ENCODE assay signal across 18 cellular contexts in the genomic region with DNA sequence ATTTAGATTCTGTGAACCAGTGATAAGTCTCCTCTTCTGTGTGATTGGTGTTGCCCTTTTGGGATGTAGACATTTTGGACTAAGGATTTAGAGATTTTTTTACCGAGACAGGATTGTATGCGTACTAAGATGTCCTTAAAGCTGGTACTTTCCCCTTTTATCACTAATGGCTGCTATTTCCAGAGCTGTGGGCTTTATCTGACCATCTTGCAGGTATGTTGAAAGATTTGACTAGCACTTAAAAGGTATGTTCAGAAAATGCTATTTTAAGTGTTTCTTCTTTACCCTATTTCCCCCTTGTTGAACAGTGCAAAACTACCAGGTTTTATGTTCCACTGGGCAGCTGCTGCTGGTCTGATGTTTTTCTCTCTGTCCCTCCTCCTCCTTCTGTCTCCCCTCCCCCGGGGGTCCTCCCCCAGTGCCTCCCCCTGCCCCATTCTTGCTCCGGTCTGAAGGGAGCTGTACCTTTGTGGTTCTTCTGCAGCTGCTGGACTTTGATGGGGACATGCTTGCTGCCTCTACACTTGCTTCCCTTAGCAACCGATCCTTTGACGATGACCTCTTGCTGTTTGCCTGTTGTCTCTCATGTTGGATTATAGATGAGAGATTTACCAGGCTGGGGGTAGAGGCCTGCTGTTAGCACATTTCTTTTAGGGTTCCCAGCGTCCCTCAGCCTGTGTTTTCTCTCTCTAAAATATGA. TPM values are rescaled to one million over a fixed set of nuclear protein-coding genes. Genes with fewer than 3 reads are reported as not detected.
A peak's percentile ranks its signal among the peaks of the same experiment; 100 is the strongest.
DNase-seq lines count a peak whose midpoint lies in the region; ATAC-seq and TF ChIP-seq lines count a peak whose summit lies in the region.
"Had no signal": no experiment of that assay in that cellular context is flagged by ENCODE, and none has a peak within 500 bp of the region (broad histone marks: within the 10 kb centered on the region; RNA-seq: fewer than 3 reads in every experiment).

No MANE protein-coding gene starts in this region.

- intact Hi-C loops in left ventricle myocardium superior (cut with micrococcal nuclease) (no loop called here), esophagus muscularis mucosa (cut with DNase I) (no loop called here)

- no peaks in the 10 kb centered on the region for H3K9me3 ChIP-seq in cardiac muscle cell (ENCODE audit: low read depth)
- H3K9me3 ChIP-seq in mesodermal cell (ENCODE audit: control insufficient read depth, low read length) = peaks cover 11% of the 10 kb centered on the region
- peaks cover 0 to 8% (median 0%) of the 10 kb centered on the region in 4 donors for H3K9me3 ChIP-seq in esophagus muscularis mucosa

- peak in 1 of 2 donors; percentile 31 for DNase-seq in cardiac muscle cell (ENCODE audit: low read depth in 1 of 2, low spot score in 1 of 2)
- no peak for DNase-seq in left ventricle myocardium superior
- peak; percentile 14 for DNase-seq in chondrocyte (ENCODE audit: low spot score)
- DNase-seq in esophagus muscularis mucosa (ENCODE audit: extremely low spot score) = no peak
- no peak for DNase-seq in HuH-7.5 (ENCODE audit: low spot score)
- no peak for DNase-seq in cerebellar nuclear complex (lab: John Stamatoyannopoulos, UW)
- DNase-seq in effector CD4-positive, alpha-beta T cell = no peak
- DNase-seq: activated CD4-positive, alpha-beta T cell treated with anti-CD3 and anti-CD28 coated beads for 1 hour; heart right ventricle; Karpas-422; kidney; NCI-H1930; Right ventricle myocardium superior; stimulated activated CD4-positive, alpha-beta T cell treated with anti-CD3 and anti-CD28 coated beads, Interleukin-12 subunit alpha, Interleukin-12 subunit beta, amount 100 ng/mL, for 4 hours; stimulated activated naive CD4-positive, alpha-beta T cell treated with Interleukin-2 at 50 U/mL for 16 hours had no signal

- peaks cover 7% of the 10 kb centered on the region for H3K36me3 Mint-ChIP-seq in chondrocyte (ENCODE audit: low read depth)

- peaks cover 16% of the 10 kb centered on the region for H3K9me3 Mint-ChIP-seq in chondrocyte (ENCODE audit: low read depth)

- TF ChIP-seq CTCF in cardiac muscle cell (IDR thresholded peaks at IDR 0.05; ENCODE audit: low read depth, low read length) (no peak), chondrocyte (IDR thresholded peaks at IDR 0.05) (no peak), esophagus muscularis mucosa (IDR thresholded peaks at IDR 0.05) (no peak)

- no peak for TF ChIP-seq POLR2A in esophagus muscularis mucosa (IDR thresholded peaks at IDR 0.05; ENCODE audit: low read depth)

- TF ChIP-seq EP300 in esophagus muscularis mucosa (IDR thresholded peaks at IDR 0.05) = no peak

- H3K27ac Mint-ChIP-seq in chondrocyte (ENCODE audit: unreplicated experiment) = no peak overlapping the region
- H3K27ac Mint-ChIP-seq: dendritic cell treated with granulocyte-macrophage colony-stimulating factor and Interleukin-4, amounts not matched to agents 40 ng/mL and 50 ng/mL, for 4 days; T-helper 1 cell treated with Interleukin-12 subunit alpha and Interleukin-12 subunit beta and Interleukin-4 antibody, amounts not matched to agents 30 μg/mL and 1 μg/mL, for 36 hours had no signal

- no peak for ATAC-seq in left ventricle myocardium superior
- ATAC-seq: heart right ventricle had no signal

- H3K4me3 ChIP-seq in cardiac muscle cell (no peak overlapping the region), mesodermal cell (ENCODE audit: extremely low read depth, insufficient read depth, low read length, poor library complexity, severe bottlenecking) (no peak overlapping the region), esophagus muscularis mucosa (no peak overlapping the region)
- H3K4me3 ChIP-seq: heart right ventricle had no signal

- H3K27me3 Mint-ChIP-seq in chondrocyte (ENCODE audit: low read depth) = no peaks in the 10 kb centered on the region

- WGBS in mesodermal cell (ENCODE audit: insufficient coverage in 2 of 2), 2 experiments = 58 to 59% methylated on average over 4 to 6 of the region's 7 CpGs
- 69% methylated on average over 7 of the region's 7 CpGs for WGBS in esophagus muscularis mucosa

- H3K27me3 ChIP-seq in cardiac muscle cell = no peaks in the 10 kb centered on the region
- H3K27me3 ChIP-seq in esophagus muscularis mucosa = no peaks in the 10 kb centered on the region
- H3K27me3 ChIP-seq: heart right ventricle had no signal

- peaks cover 52% of the 10 kb centered on the region for H3K4me1 ChIP-seq in cardiac muscle cell (ENCODE audit: low read depth)
- H3K4me1 ChIP-seq in mesodermal cell (ENCODE audit: control insufficient read depth, insufficient read depth, low read length, poor library complexity, severe bottlenecking) = peaks cover 16% of the 10 kb centered on the region
- H3K4me1 ChIP-seq in esophagus muscularis mucosa = peaks cover 0 to 32% (median 25%) of the 10 kb centered on the region in 4 donors

- H3K27ac ChIP-seq in cardiac muscle cell = peak overlapping the region; percentile 71
- peak overlapping the region; percentile 57 for H3K27ac ChIP-seq in mesodermal cell (ENCODE audit: low read depth, low read length, severe bottlenecking)
- H3K27ac ChIP-seq in esophagus muscularis mucosa (replicated peaks in 1 of 4) = no peak overlapping the region
- H3K27ac ChIP-seq: heart right ventricle had no signal

- no peak overlapping the region for H3K4me3 Mint-ChIP-seq in chondrocyte (ENCODE audit: unreplicated experiment)
- H3K4me3 Mint-ChIP-seq: dendritic cell treated with granulocyte-macrophage colony-stimulating factor and Interleukin-4, amounts not matched to agents 40 ng/mL and 50 ng/mL, for 4 days; T-helper 1 cell treated with Interleukin-12 subunit alpha and Interleukin-12 subunit beta and Interleukin-4 antibody, amounts not matched to agents 30 μg/mL and 1 μg/mL, for 36 hours had no signal

- H3K4me1 Mint-ChIP-seq in chondrocyte (ENCODE audit: low read depth) = no peaks in the 10 kb centered on the region

- no peaks in the 10 kb centered on the region for H3K36me3 ChIP-seq in cardiac muscle cell
- H3K36me3 ChIP-seq in mesodermal cell (ENCODE audit: control insufficient read depth, insufficient read depth, low read length) = no peaks in the 10 kb centered on the region
- H3K36me3 ChIP-seq in esophagus muscularis mucosa = no peaks in the 10 kb centered on the region
- H3K36me3 ChIP-seq: heart right ventricle had no signal

RNA-seq across cellular contexts. Expression of a gene that starts 59.6 kb away (rescaled TPM):
- total RNA-seq in cardiac muscle cell (35.4 and 40.4 TPM in 2 replicates), left ventricle myocardium superior (6.9 TPM), chondrocyte (6.7 to 7.7 TPM (median 6.7 TPM) in 3 replicates), esophagus muscularis mucosa (10 to 100 TPM; 12.9 to 29.7 (median 21.9) TPM)
- polyA plus RNA-seq in cardiac muscle cell = 23.8 and 25.5 TPM in 2 replicates
- 9.1 TPM for polyA plus RNA-seq in mesodermal cell (2013, experiment 1 of 2)
- 6.9 TPM for polyA plus RNA-seq in mesodermal cell (2013, experiment 2 of 2)

Comparison
In these comparisons a context has a peak if more than half of its experiments do, and no peak if none do; other contexts are left out.
1. H3K27ac ChIP-seq: peak in cardiac muscle cell (single experiment) and mesodermal cell (single experiment); none in esophagus muscularis mucosa (0 of 4).